Comparison of ENCODE assay signal across 2 cellular contexts in the genomic region with DNA sequence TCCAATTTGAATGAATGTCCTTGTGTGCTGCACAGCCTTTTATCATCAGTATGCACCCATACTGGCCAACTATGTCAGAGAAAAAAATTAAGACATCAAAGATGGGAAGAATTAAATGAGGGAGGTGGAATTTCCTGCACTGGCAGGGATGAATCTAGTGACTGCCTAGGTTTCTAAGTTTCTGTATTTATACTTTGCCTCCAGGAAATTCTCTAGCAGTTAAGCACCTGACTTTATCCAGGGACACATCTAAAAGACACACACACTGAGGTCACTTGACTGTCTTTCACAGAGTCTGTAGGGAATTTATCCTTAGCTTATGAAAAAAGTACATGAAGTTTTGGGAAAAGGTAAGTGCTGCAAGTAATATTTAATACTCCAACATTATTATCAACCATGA.
TF ChIP-seq lines count a peak whose summit lies in the region.

No MANE protein-coding gene starts in this region.

TF ChIP-seq in SK-N-SH treated with all-trans-retinoic acid at 6 μM for 48 hours, 23 proteins besides CTCF, POLR2A, EP300 and RAD21:
- no peak for TF ChIP-seq TSHZ2 (CRISPR knock-in tag; IDR thresholded peaks at IDR 0.05)
- no peak for TF ChIP-seq SNAI2 (CRISPR knock-in tag; IDR thresholded peaks at IDR 0.05)
- TF ChIP-seq CSDC2 (CRISPR knock-in tag; IDR thresholded peaks at IDR 0.05), result no peak
- TF ChIP-seq ZNF70 (CRISPR knock-in tag; IDR thresholded peaks at IDR 0.05), result no peak
- TF ChIP-seq CREB5 (CRISPR knock-in tag; IDR thresholded peaks at IDR 0.05; ENCODE audit: low read depth), result no peak
- no peak for TF ChIP-seq ESRRG (CRISPR knock-in tag; IDR thresholded peaks at IDR 0.05)
- TF ChIP-seq ZNF8 (CRISPR knock-in tag; IDR thresholded peaks at IDR 0.05), result no peak
- TF ChIP-seq CSRNP3 (CRISPR knock-in tag; IDR thresholded peaks at IDR 0.05), result no peak
- TF ChIP-seq, protein P1, sequence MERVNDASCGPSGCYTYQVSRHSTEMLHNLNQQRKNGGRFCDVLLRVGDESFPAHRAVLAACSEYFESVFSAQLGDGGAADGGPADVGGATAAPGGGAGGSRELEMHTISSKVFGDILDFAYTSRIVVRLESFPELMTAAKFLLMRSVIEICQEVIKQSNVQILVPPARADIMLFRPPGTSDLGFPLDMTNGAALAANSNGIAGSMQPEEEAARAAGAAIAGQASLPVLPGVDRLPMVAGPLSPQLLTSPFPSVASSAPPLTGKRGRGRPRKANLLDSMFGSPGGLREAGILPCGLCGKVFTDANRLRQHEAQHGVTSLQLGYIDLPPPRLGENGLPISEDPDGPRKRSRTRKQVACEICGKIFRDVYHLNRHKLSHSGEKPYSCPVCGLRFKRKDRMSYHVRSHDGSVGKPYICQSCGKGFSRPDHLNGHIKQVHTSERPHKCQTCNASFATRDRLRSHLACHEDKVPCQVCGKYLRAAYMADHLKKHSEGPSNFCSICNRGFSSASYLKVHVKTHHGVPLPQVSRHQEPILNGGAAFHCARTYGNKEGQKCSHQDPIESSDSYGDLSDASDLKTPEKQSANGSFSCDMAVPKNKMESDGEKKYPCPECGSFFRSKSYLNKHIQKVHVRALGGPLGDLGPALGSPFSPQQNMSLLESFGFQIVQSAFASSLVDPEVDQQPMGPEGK (CRISPR knock-in tag; IDR thresholded peaks at IDR 0.05; ENCODE audit: borderline replicate concordance), result no peak
- TF ChIP-seq BACH2 (CRISPR knock-in tag; IDR thresholded peaks at IDR 0.05; ENCODE audit: borderline replicate concordance), result no peak
- TF ChIP-seq TCF4 (CRISPR knock-in tag; IDR thresholded peaks at IDR 0.05; ENCODE audit: borderline replicate concordance), result no peak
- TF ChIP-seq TOX (CRISPR knock-in tag; IDR thresholded peaks at IDR 0.05; ENCODE audit: borderline replicate concordance), result no peak

TF ChIP-seq in SK-N-SH, 30 proteins besides CTCF, POLR2A, EP300 and RAD21 (continued from another document):
- TF ChIP-seq IRF3 (IDR thresholded peaks at IDR 0.05; ENCODE audit: low read depth, low read length), result no peak
- TF ChIP-seq, protein P2, sequence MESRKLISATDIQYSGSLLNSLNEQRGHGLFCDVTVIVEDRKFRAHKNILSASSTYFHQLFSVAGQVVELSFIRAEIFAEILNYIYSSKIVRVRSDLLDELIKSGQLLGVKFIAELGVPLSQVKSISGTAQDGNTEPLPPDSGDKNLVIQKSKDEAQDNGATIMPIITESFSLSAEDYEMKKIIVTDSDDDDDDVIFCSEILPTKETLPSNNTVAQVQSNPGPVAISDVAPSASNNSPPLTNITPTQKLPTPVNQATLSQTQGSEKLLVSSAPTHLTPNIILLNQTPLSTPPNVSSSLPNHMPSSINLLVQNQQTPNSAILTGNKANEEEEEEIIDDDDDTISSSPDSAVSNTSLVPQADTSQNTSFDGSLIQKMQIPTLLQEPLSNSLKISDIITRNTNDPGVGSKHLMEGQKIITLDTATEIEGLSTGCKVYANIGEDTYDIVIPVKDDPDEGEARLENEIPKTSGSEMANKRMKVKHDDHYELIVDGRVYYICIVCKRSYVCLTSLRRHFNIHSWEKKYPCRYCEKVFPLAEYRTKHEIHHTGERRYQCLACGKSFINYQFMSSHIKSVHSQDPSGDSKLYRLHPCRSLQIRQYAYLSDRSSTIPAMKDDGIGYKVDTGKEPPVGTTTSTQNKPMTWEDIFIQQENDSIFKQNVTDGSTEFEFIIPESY (IDR thresholded peaks at IDR 0.05; ENCODE audit: borderline replicate concordance, low read depth), result no peak
- no peak for TF ChIP-seq MEF2A (IDR thresholded peaks at IDR 0.05; ENCODE audit: borderline replicate concordance, low read depth)
- TF ChIP-seq MAX (IDR thresholded peaks at IDR 0.05; ENCODE audit: low read depth), result no peak
